ENCODE assay signal across 18 cellular contexts in genomic region chr2:142724713-142725349, GRCh38.
A peak's percentile ranks its signal among the peaks of the same experiment; 100 is the strongest.
DNase-seq lines count a peak whose midpoint lies in the region; ATAC-seq lines count a peak whose summit lies in the region.
"Had no signal": no experiment of that assay in that cellular context is flagged by ENCODE, and none has a peak within 500 bp of the region (broad histone marks: within the 10 kb centered on the region; RNA-seq: fewer than 3 reads in every experiment).

No MANE protein-coding gene starts in this region.

- ATAC-seq in GM18517 (IDR thresholded peaks at IDR 0.05; ENCODE audit: unreplicated experiment) (peak; percentile 54), GM19467 (IDR thresholded peaks at IDR 0.05; ENCODE audit: unreplicated experiment) (peak; percentile 62), HG02798 (IDR thresholded peaks at IDR 0.05; ENCODE audit: poor library complexity, unreplicated experiment) (peak; percentile 66), HG03432 (IDR thresholded peaks at IDR 0.05; ENCODE audit: unreplicated experiment) (peak; percentile 53)
- ATAC-seq: natural killer cell, upper lobe of right lung had no signal

- no peak for DNase-seq in cerebellum (ENCODE audit: low spot score)
- no peak for DNase-seq in A172 (ENCODE audit: low spot score)
- no peak for DNase-seq in NCI-H1417 treated with DMSO at 0.1 percent for 48 hours (lab: John Stamatoyannopoulos, UW)
- no peak for DNase-seq in cerebellar nuclear complex (lab: John Stamatoyannopoulos, UW)
- DNase-seq: activated CD4-positive, alpha-beta T cell treated with anti-CD3 and anti-CD28 coated beads, Interleukin-2, amount 10 ng/mL, durations not matched to agents 24 days and 14 days; activated T-cell treated with anti-CD3 and anti-CD28 coated beads for 4 hours; brain microvascular endothelial cell; CD8-positive, alpha-beta memory T cell; mammary epithelial cell; natural killer cell; NCI-H1436; NCI-H2227 treated with DMSO at 0.1 percent for 48 hours; stimulated activated naive CD4-positive, alpha-beta T cell; upper lobe of right lung had no signal
